11 cellular contexts compared by ENCODE assay signal in the genomic region with DNA sequence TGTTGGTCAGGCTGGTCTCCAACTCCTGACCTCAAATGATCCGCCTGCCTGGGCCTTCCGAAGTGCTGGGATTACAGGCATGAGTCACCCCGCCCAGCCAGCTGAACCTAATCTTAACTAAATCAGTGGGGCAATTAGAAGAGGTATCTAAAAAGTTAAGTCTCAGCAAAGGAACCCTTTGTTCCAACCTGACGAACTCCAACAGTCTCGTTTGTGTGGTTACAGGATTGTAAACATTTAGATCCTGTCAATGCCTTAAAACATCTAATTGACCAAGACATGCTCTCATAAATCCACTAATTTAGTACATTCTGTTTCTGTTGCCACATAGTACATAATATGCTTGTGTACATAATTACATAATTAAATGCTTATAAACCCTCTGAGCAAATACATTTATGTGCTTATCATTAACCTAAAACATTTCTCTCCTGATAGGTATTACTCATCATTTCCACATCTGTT. TPM values are rescaled to one million over a fixed set of nuclear protein-coding genes. Genes with fewer than 3 reads are reported as not detected.
A peak's percentile ranks its signal among the peaks of the same experiment; 100 is the strongest.
DNase-seq lines count a peak whose midpoint lies in the region; ATAC-seq and TF ChIP-seq lines count a peak whose summit lies in the region.
"Had no signal": no experiment of that assay in that cellular context is flagged by ENCODE, and none has a peak within 500 bp of the region (broad histone marks: within the 10 kb centered on the region; RNA-seq: fewer than 3 reads in every experiment).

No MANE protein-coding gene starts in this region.

- H3K27me3 ChIP-seq in GM23248 (replicated peaks; ENCODE audit: insufficient read depth) (peaks cover 4% of the 10 kb centered on the region; the same call in 1 of the 2 replicates), colonic mucosa (no peaks in the 10 kb centered on the region)

- H3K79me2 ChIP-seq in GM23248 (ENCODE audit: insufficient read depth): no peaks in the 10 kb centered on the region
- H3K79me2 ChIP-seq in OCI-LY7 (ENCODE audit: insufficient read depth, low read depth, low read length): no peaks in the 10 kb centered on the region

- H3K4me3 ChIP-seq in GM23248 (no peak overlapping the region), colonic mucosa (no peak overlapping the region), OCI-LY7 (ENCODE audit: low read depth, low read length, poor library complexity, severe bottlenecking) (no peak overlapping the region)

- intact Hi-C loops in colonic mucosa (cut with DNase I) (no loop called here), OCI-LY7 (cut with micrococcal nuclease; ENCODE audit: unreplicated experiment) (no loop called here)

- H3K9ac ChIP-seq in GM23248 (no peak overlapping the region), colonic mucosa (ENCODE audit: low read depth in 2 of 2, low read length in 2 of 2) (no peak overlapping the region)

- in situ Hi-C loops in GM23248 (cut with MboI): no loop called here

- H2AFZ ChIP-seq in GM23248 (no peak overlapping the region), OCI-LY7 (ENCODE audit: low read length) (no peak overlapping the region)

- POLR2A ChIA-PET in OCI-LY7 (lab: Charles Lee): interaction anchor here (1.5 kb wide), 1 partner anchor 13 kb away, joined by 5 read pairs; no protein-coding TSS in a partner anchor

- TF ChIP-seq CTCF in colonic mucosa (IDR thresholded peaks at IDR 0.05) (no peak), OCI-LY7 (conservative IDR thresholded peaks at IDR 0.05; ENCODE audit: low read length) (no peak)

- no peaks in the 10 kb centered on the region for H3K36me3 ChIP-seq in GM23248 (ENCODE audit: low read depth)
- no peaks in the 10 kb centered on the region for H3K36me3 ChIP-seq in colonic mucosa
- H3K36me3 ChIP-seq in OCI-LY7 (ENCODE audit: insufficient read depth, low read length): no peaks in the 10 kb centered on the region

- H3F3A ChIP-seq in GM23248 (ENCODE audit: insufficient read depth): no peaks in the 10 kb centered on the region

- WGBS in GM23248 (ENCODE audit: low coverage in 1 of 2, low lambda C conversion rate in 2 of 2, missing lambda C conversion rate in 2 of 2), 2 experiments: 39 to 42% methylated on average over 5 of the region's 5 CpGs

- no peak overlapping the region for H3K27ac ChIP-seq in GM23248
- no peak overlapping the region for H3K27ac ChIP-seq in colonic mucosa
- H3K27ac ChIP-seq in OCI-LY7 (ENCODE audit: low read depth, low read length, poor library complexity, severe bottlenecking): no peak overlapping the region

- H3K9me3 ChIP-seq in GM23248 (ENCODE audit: low read depth) (no peaks in the 10 kb centered on the region), colonic mucosa (no peaks in the 10 kb centered on the region), OCI-LY7 (ENCODE audit: low read length) (no peaks in the 10 kb centered on the region)

- ATAC-seq in GM18505 (IDR thresholded peaks at IDR 0.05; ENCODE audit: unreplicated experiment): no peak

- BruUV-seq in OCI-LY7 (replicated peaks; lab: Mats Ljungman, UMichigan): no TSS peak

- H3K4me1 ChIP-seq in GM23248 (ENCODE audit: insufficient read depth): no peaks in the 10 kb centered on the region
- H3K4me1 ChIP-seq in colonic mucosa: no peaks in the 10 kb centered on the region
- H3K4me1 ChIP-seq in OCI-LY7 (ENCODE audit: insufficient read depth, low read length, poor library complexity, severe bottlenecking): no peaks in the 10 kb centered on the region

- peak; percentile 37 for DNase-seq in GM23248
- peak; percentile 92 for DNase-seq in NCI-H748 (lab: John Stamatoyannopoulos, UW; ENCODE audit: unreplicated experiment)
- peak; percentile 50 for DNase-seq in colonic mucosa
- peak; percentile 90 for DNase-seq in renal cortical epithelial cell (ENCODE audit: low read depth)
- DNase-seq in OCI-LY7 (ENCODE audit: low spot score): no peak
- DNase-seq in NCI-H2171 treated with DMSO at 0.1 percent for 48 hours (lab: John Stamatoyannopoulos, UW): no peak
- no peak for DNase-seq in NOMO-1 treated with DMSO at 0.1 percent for 48 hours (lab: John Stamatoyannopoulos, UW; ENCODE audit: unreplicated experiment)
- DNase-seq: GF-D8; NCI-H345; stimulated activated CD4-positive, alpha-beta T cell treated with anti-CD3 and anti-CD28 coated beads, Interleukin-4, amount 100 ng/mL, for 1 hour had no signal

- H4K20me1 ChIP-seq in GM23248 (ENCODE audit: insufficient read depth): no peaks in the 10 kb centered on the region
- H4K20me1 ChIP-seq in OCI-LY7 (ENCODE audit: insufficient read depth, low read length): no peaks in the 10 kb centered on the region

- TF ChIP-seq POLR2A in GM18505 (IDR thresholded peaks at IDR 0.05; ENCODE audit: borderline replicate concordance, extremely low read depth, insufficient read depth, insufficient read length): no peak

- CTCF ChIA-PET in OCI-LY7 (lab: Charles Lee; ENCODE audit: unreplicated experiment): no interaction called here

- H3K4me2 ChIP-seq in GM23248 (ENCODE audit: unreplicated experiment): no peak overlapping the region
- no peak overlapping the region for H3K4me2 ChIP-seq in OCI-LY7 (ENCODE audit: low read length)

- H3K9me2 ChIP-seq in GM23248 (ENCODE audit: insufficient read depth): no peaks in the 10 kb centered on the region
- no peaks in the 10 kb centered on the region for H3K9me2 ChIP-seq in OCI-LY7 (ENCODE audit: insufficient read depth, low read length)

RNA-seq across cellular contexts. Expression of a gene that starts 31.1 kb away (rescaled TPM):
- total RNA-seq in GM23248 (2014; rRNA removed; shearing (Covaris generic)): 10.5 and 14.6 TPM in 2 replicates
- polyA plus RNA-seq in GM23248 (2016; fragmentation: Nextera tagmentation; extraction: Ambion mirVana): 2.5 and 3.2 TPM in 2 replicates
- total RNA-seq in colonic mucosa (10 to 100 TPM; 35.9 to 41.2 TPM), renal cortical epithelial cell (13.8 and 19.3 TPM in 2 replicates), OCI-LY7 (2022) (38.7 and 41.1 TPM in 2 replicates)
- 17.7 and 18.2 TPM in 2 replicates for total RNA-seq in OCI-LY7 (2014; rRNA removed; shearing (Covaris generic))

Comparison
In these comparisons a context has a peak if more than half of its experiments do, and no peak if none do; other contexts are left out.
1. DNase-seq: peak in GM23248 (single experiment), NCI-H748 (single experiment), colonic mucosa (single experiment) and renal cortical epithelial cell (single experiment); none in OCI-LY7 (single experiment), NCI-H2171 treated with DMSO at 0.1 percent for 48 hours (single experiment) and NOMO-1 treated with DMSO at 0.1 percent for 48 hours (single experiment).